Comparison of ENCODE assay signal across 24 cellular contexts in genomic region chr4:70728096-70728495, GRCh38. TPM values are rescaled to one million over a fixed set of nuclear protein-coding genes. Genes with fewer than 3 reads are reported as not detected.
DNase-seq lines count a peak whose midpoint lies in the region; ATAC-seq and TF ChIP-seq lines count a peak whose summit lies in the region.
"Had no signal": no experiment of that assay in that cellular context is flagged by ENCODE, and none has a peak within 500 bp of the region (broad histone marks: within the 10 kb centered on the region; RNA-seq: fewer than 3 reads in every experiment).

No MANE protein-coding gene starts in this region.

- H3K27ac ChIP-seq in A673 (ENCODE audit: low read depth, low read length, poor library complexity, severe bottlenecking) (no peak overlapping the region), KOPT-K1 (ENCODE audit: low read depth, low read length, poor library complexity, severe bottlenecking) (peak overlapping the region; percentile 63), dorsolateral prefrontal cortex (peak overlapping the region in 4 of 59 donors; percentile 0 to 34 (median 22)), tibial nerve (no peak overlapping the region)
- H3K27ac ChIP-seq: BLaER1 treated with 17β-estradiol and CSF1 and Interleukin-3, amounts not matched to agents 10 nM and 100 nM; esophagus squamous epithelium; parathyroid adenoma; SJCRH30; thoracic aorta had no signal

- H3K9me3 ChIP-seq in A673 (ENCODE audit: low read depth, low read length, poor library complexity, severe bottlenecking) (no peaks in the 10 kb centered on the region), KOPT-K1 (ENCODE audit: insufficient read depth, low read length, poor library complexity, severe bottlenecking) (no peaks in the 10 kb centered on the region), tibial nerve (no peaks in the 10 kb centered on the region)
- H3K9me3 ChIP-seq: BLaER1 treated with 17β-estradiol and CSF1 and Interleukin-3, amounts not matched to agents 10 nM and 100 nM; esophagus squamous epithelium; SJCRH30; thoracic aorta had no signal

- H3K4me1 ChIP-seq in A673 (ENCODE audit: insufficient read depth, low read length, poor library complexity, severe bottlenecking) = no peaks in the 10 kb centered on the region
- peaks cover 0 to 25% (median 0%) of the 10 kb centered on the region in 4 donors for H3K4me1 ChIP-seq in tibial nerve
- H3K4me1 ChIP-seq: parathyroid adenoma had no signal

- H3K27me3 ChIP-seq in A673 (replicated peaks; ENCODE audit: insufficient read depth, low read depth, low read length, poor library complexity) = no peaks in the 10 kb centered on the region
- no peaks in the 10 kb centered on the region for H3K27me3 ChIP-seq in dorsolateral prefrontal cortex
- no peaks in the 10 kb centered on the region for H3K27me3 ChIP-seq in tibial nerve
- H3K27me3 ChIP-seq: BLaER1 treated with 17β-estradiol and CSF1 and Interleukin-3, amounts not matched to agents 10 nM and 100 nM; esophagus squamous epithelium; SJCRH30 had no signal

- TF ChIP-seq CTCF in A673 (conservative IDR thresholded peaks at IDR 0.05; ENCODE audit: low read depth, low read length) (no peak), dorsolateral prefrontal cortex (IDR thresholded peaks at IDR 0.05 in 54 of 56, conservative IDR thresholded peaks at IDR 0.05 in 2 of 56; ENCODE audit: low read depth in 1 of 56, partially characterized antibody in 56 of 56) (no peak), tibial nerve (IDR thresholded peaks at IDR 0.05) (no peak)

- H3K36me3 ChIP-seq in A673 (ENCODE audit: insufficient read depth, low read length, poor library complexity, severe bottlenecking) = no peaks in the 10 kb centered on the region
- H3K36me3 ChIP-seq in KOPT-K1 (ENCODE audit: insufficient read depth, low read length) = no peaks in the 10 kb centered on the region
- H3K36me3 ChIP-seq in tibial nerve = peaks cover 0 to 14% (median 0%) of the 10 kb centered on the region in 3 donors
- H3K36me3 ChIP-seq: BLaER1 treated with 17β-estradiol and CSF1 and Interleukin-3, amounts not matched to agents 10 nM and 100 nM; esophagus squamous epithelium; thoracic aorta had no signal

- no peak for TF ChIP-seq POLR2A in tibial nerve (IDR thresholded peaks at IDR 0.05)

- ATAC-seq in GM21619 (IDR thresholded peaks at IDR 0.05; ENCODE audit: unreplicated experiment) = no peak
- no peak for ATAC-seq in GM19328 (IDR thresholded peaks at IDR 0.05; ENCODE audit: unreplicated experiment)
- no peak for ATAC-seq in HG03135 (IDR thresholded peaks at IDR 0.05; ENCODE audit: unreplicated experiment)
- ATAC-seq: naive thymus-derived CD8-positive, alpha-beta T cell; stimulated activated effector memory CD8-positive, alpha-beta T cell treated with anti-CD3 and anti-CD28 coated beads, Interleukin-12 subunit alpha, Interleukin-12 subunit beta, amount 100 ng/mL, for 72 hours had no signal

- CTCF ChIA-PET in A673 (lab: Charles Lee) = no interaction called here

- BruUV-seq in A673 (replicated peaks; lab: Mats Ljungman, UMichigan) = no TSS peak

- H3K4me3 ChIP-seq in A673 (ENCODE audit: low read depth, low read length, poor library complexity, severe bottlenecking) (peak overlapping the region; percentile 38), dorsolateral prefrontal cortex (peak overlapping the region in 54 of 59 donors; percentile 1 to 74 (median 36)), tibial nerve (no peak overlapping the region)
- H3K4me3 ChIP-seq: BLaER1 treated with 17β-estradiol and CSF1 and Interleukin-3, amounts not matched to agents 10 nM and 100 nM; esophagus squamous epithelium; SJCRH30; thoracic aorta had no signal

- DNase-seq in A673 (ENCODE audit: low spot score) (peak; percentile 51), NOMO-1 treated with DMSO at 0.1 percent for 48 hours (lab: John Stamatoyannopoulos, UW; ENCODE audit: unreplicated experiment) (peak; percentile 82), dorsolateral prefrontal cortex (no peak), tibial nerve (ENCODE audit: low spot score in 2 of 2) (no peak)
- DNase-seq: activated CD4-positive, alpha-beta memory T cell treated with anti-CD3 and anti-CD28 coated beads, Interleukin-2, amount 10 ng/mL, durations not matched to agents 7 days and 5 days; activated T-cell treated with anti-CD3 and anti-CD28 coated beads for 4 hours; aorta; effector CD8-positive, alpha-beta T cell; esophagus squamous epithelium; mesendoderm; naive thymus-derived CD8-positive, alpha-beta T cell; NCI-H1048; NCI-H1930; NCI-H69; SJCRH30; T-helper 2 cell had no signal

- POLR2A ChIA-PET in A673 (lab: Charles Lee; ENCODE audit: low non-redundant PET) = no interaction called here

- TF ChIP-seq EP300 in tibial nerve (IDR thresholded peaks at IDR 0.05) = no peak

- intact Hi-C loops in A673 (cut with micrococcal nuclease; ENCODE audit: unreplicated experiment) = no loop called here
- intact Hi-C loops in dorsolateral prefrontal cortex (cut with DNase I) = no loop called here

- WGBS in tibial nerve, 2 donors = 87 to 91% methylated on average over 11 of the region's 11 CpGs

RNA-seq across cellular contexts. Expression of gene RUFY3, which starts 6.3 kb away (rescaled TPM):
- total RNA-seq in A673 (2021) (25.1 and 27.5 TPM in 2 replicates), dorsolateral prefrontal cortex (100 to 1,000 TPM; 148 to 276 (median 235) TPM), tibial nerve (100 to 1,000 TPM in 1 of 4 donors, 10 to 100 TPM in 3; 84.5 to 124 (median 88.8) TPM)

RNA-seq across cellular contexts. Expression of gene UTP3, which starts 39.8 kb away (rescaled TPM):
- 16.2 and 17.1 TPM in 2 replicates for total RNA-seq in A673 (2021)
- 10 to 100 TPM; 13.8 to 28.6 (median 21.3) TPM for total RNA-seq in dorsolateral prefrontal cortex
- total RNA-seq in tibial nerve = 10 to 100 TPM; 14.3 to 19.4 (median 17.0) TPM

Comparison
In these comparisons a context has a peak if more than half of its experiments do, and no peak if none do; other contexts are left out.
1. DNase-seq: peak in A673 (single experiment) and NOMO-1 treated with DMSO at 0.1 percent for 48 hours (single experiment); none in dorsolateral prefrontal cortex (0 of 10) and tibial nerve (0 of 2).
2. H3K4me3 ChIP-seq: peak in A673 (single experiment) and dorsolateral prefrontal cortex (54 of 59); none in tibial nerve (0 of 4).